In the genomic region with DNA sequence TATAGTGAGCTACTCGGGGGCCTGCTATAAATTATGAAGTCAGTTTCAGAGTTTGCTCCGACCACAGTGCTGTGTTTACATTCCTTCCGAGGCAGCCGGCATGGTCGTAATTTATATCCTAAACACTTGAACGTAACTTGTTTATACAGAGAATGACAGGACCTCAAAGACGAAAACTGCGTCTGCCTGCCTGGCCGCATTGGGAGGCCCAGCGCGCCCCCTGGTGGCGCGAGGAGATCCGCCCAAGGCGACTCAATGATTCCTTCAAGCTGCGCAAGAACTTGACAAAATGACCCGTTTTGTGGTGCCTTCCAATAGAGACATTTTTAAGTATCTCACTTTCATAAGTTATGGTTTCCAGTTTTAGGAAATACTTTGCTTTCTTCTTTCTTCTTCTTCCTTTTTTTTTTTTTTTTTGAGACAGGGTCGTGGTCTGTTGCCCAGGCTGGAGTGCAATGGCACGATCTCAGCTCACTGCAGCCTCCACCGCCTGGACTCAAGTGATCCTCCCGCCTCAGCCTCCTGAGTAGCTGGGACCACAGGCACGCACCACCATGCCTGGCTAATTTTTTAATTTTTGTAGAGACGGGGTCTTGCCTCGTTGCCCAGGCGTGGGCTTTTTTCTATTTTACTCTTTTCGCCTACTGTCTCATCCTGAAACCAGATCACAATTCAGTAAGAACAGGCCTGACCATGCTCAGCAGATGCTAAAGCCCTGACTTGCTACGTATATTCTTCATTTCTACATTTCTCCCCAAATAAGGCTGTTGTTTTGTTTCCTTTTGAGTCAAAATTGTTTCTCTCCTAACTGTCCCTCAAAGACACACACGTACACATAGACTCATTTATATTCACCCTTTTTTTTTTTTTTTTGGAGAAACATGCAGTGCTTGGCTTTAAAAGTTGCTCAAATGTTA, we compare ENCODE assay signal across 1 cellular context.
TF ChIP-seq lines count a peak whose summit lies in the region.

No MANE protein-coding gene starts in this region.

TF ChIP-seq in GM12878, 131 proteins besides CTCF, POLR2A, EP300 and RAD21 (continued from another document and continues in another):
- TF ChIP-seq, protein P1, sequence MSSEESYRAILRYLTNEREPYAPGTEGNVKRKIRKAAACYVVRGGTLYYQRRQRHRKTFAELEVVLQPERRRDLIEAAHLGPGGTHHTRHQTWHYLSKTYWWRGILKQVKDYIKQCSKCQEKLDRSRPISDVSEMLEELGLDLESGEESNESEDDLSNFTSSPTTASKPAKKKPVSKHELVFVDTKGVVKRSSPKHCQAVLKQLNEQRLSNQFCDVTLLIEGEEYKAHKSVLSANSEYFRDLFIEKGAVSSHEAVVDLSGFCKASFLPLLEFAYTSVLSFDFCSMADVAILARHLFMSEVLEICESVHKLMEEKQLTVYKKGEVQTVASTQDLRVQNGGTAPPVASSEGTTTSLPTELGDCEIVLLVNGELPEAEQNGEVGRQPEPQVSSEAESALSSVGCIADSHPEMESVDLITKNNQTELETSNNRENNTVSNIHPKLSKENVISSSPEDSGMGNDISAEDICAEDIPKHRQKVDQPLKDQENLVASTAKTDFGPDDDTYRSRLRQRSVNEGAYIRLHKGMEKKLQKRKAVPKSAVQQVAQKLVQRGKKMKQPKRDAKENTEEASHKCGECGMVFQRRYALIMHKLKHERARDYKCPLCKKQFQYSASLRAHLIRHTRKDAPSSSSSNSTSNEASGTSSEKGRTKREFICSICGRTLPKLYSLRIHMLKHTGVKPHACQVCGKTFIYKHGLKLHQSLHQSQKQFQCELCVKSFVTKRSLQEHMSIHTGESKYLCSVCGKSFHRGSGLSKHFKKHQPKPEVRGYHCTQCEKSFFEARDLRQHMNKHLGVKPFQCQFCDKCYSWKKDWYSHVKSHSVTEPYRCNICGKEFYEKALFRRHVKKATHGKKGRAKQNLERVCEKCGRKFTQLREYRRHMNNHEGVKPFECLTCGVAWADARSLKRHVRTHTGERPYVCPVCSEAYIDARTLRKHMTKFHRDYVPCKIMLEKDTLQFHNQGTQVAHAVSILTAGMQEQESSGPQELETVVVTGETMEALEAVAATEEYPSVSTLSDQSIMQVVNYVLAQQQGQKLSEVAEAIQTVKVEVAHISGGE (CRISPR knock-in tag; IDR thresholded peaks at IDR 0.05): no peak
- TF ChIP-seq CBX3 (IDR thresholded peaks at IDR 0.05; ENCODE audit: borderline replicate concordance, low read depth) (no peak), FOXM1 (IDR thresholded peaks at IDR 0.05; ENCODE audit: low read depth, low read length) (peak; percentile 77), NR2F1 (conservative IDR thresholded peaks at IDR 0.05) (no peak), CEBPB (IDR thresholded peaks at IDR 0.05; ENCODE audit: borderline replicate concordance in 1 of 2, low read depth in 2 of 2, low read length in 2 of 2) (no peak), RB1 (IDR thresholded peaks at IDR 0.05; ENCODE audit: borderline replicate concordance) (no peak), WRNIP1 (IDR thresholded peaks at IDR 0.05; ENCODE audit: borderline replicate concordance, low read depth, low read length) (no peak), JUNB (IDR thresholded peaks at IDR 0.05) (peak; percentile 84), ZNF622 (IDR thresholded peaks at IDR 0.05) (no peak), EED (IDR thresholded peaks at IDR 0.05; ENCODE audit: low read depth) (0 out of 2 replicates have a peak, but pooled peaks have one; percentile 43), ZZZ3 (IDR thresholded peaks at IDR 0.05; ENCODE audit: control insufficient read depth, insufficient read length, low read depth) (no peak), RBBP5 (conservative IDR thresholded peaks at IDR 0.05) (no peak), GATAD2B (conservative IDR thresholded peaks at IDR 0.05; ENCODE audit: low read depth) (no peak), STAT1 (conservative IDR thresholded peaks at IDR 0.05) (no peak), PAX5 (IDR thresholded peaks at IDR 0.05; ENCODE audit: borderline replicate concordance, low read depth, low read length) (peak; percentile 78; the same call in 1 of the 2 replicates), EZH2 (IDR thresholded peaks at IDR 0.05; ENCODE audit: borderline replicate concordance, control insufficient read depth, low read depth, low read length) (no peak), RELA (IDR thresholded peaks at IDR 0.05; ENCODE audit: borderline replicate concordance, partially characterized antibody) (no peak), ATF7 (IDR thresholded peaks at IDR 0.05; ENCODE audit: low read depth) (peak; percentile 57), HDGF (IDR thresholded peaks at IDR 0.05) (0 out of 2 replicates have a peak, but pooled peaks have one; percentile 30), TCF12 (IDR thresholded peaks at IDR 0.05; ENCODE audit: low read depth, low read length) (peak; percentile 55; the same call in 1 of the 2 replicates), CBFB (IDR thresholded peaks at IDR 0.05; ENCODE audit: low read depth) (peak; percentile 55; the same call in 1 of the 2 replicates), BCL11A (IDR thresholded peaks at IDR 0.05; ENCODE audit: low read depth, low read length) (peak; percentile 58)
- TF ChIP-seq, protein P2, sequence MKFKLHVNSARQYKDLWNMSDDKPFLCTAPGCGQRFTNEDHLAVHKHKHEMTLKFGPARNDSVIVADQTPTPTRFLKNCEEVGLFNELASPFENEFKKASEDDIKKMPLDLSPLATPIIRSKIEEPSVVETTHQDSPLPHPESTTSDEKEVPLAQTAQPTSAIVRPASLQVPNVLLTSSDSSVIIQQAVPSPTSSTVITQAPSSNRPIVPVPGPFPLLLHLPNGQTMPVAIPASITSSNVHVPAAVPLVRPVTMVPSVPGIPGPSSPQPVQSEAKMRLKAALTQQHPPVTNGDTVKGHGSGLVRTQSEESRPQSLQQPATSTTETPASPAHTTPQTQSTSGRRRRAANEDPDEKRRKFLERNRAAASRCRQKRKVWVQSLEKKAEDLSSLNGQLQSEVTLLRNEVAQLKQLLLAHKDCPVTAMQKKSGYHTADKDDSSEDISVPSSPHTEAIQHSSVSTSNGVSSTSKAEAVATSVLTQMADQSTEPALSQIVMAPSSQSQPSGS (IDR thresholded peaks at IDR 0.05; ENCODE audit: low read length): peak; percentile 48; the same call in 1 of the 2 replicates
- TF ChIP-seq, protein P3, sequence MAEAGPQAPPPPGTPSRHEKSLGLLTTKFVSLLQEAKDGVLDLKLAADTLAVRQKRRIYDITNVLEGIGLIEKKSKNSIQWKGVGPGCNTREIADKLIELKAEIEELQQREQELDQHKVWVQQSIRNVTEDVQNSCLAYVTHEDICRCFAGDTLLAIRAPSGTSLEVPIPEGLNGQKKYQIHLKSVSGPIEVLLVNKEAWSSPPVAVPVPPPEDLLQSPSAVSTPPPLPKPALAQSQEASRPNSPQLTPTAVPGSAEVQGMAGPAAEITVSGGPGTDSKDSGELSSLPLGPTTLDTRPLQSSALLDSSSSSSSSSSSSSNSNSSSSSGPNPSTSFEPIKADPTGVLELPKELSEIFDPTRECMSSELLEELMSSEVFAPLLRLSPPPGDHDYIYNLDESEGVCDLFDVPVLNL (IDR thresholded peaks at IDR 0.05; ENCODE audit: low read depth, low read length): no peak
- TF ChIP-seq, protein P4, sequence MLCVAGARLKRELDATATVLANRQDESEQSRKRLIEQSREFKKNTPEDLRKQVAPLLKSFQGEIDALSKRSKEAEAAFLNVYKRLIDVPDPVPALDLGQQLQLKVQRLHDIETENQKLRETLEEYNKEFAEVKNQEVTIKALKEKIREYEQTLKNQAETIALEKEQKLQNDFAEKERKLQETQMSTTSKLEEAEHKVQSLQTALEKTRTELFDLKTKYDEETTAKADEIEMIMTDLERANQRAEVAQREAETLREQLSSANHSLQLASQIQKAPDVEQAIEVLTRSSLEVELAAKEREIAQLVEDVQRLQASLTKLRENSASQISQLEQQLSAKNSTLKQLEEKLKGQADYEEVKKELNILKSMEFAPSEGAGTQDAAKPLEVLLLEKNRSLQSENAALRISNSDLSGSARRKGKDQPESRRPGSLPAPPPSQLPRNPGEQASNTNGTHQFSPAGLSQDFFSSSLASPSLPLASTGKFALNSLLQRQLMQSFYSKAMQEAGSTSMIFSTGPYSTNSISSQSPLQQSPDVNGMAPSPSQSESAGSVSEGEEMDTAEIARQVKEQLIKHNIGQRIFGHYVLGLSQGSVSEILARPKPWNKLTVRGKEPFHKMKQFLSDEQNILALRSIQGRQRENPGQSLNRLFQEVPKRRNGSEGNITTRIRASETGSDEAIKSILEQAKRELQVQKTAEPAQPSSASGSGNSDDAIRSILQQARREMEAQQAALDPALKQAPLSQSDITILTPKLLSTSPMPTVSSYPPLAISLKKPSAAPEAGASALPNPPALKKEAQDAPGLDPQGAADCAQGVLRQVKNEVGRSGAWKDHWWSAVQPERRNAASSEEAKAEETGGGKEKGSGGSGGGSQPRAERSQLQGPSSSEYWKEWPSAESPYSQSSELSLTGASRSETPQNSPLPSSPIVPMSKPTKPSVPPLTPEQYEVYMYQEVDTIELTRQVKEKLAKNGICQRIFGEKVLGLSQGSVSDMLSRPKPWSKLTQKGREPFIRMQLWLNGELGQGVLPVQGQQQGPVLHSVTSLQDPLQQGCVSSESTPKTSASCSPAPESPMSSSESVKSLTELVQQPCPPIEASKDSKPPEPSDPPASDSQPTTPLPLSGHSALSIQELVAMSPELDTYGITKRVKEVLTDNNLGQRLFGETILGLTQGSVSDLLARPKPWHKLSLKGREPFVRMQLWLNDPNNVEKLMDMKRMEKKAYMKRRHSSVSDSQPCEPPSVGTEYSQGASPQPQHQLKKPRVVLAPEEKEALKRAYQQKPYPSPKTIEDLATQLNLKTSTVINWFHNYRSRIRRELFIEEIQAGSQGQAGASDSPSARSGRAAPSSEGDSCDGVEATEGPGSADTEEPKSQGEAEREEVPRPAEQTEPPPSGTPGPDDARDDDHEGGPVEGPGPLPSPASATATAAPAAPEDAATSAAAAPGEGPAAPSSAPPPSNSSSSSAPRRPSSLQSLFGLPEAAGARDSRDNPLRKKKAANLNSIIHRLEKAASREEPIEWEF (IDR thresholded peaks at IDR 0.05; ENCODE audit: insufficient replicate concordance, low read depth, low read length): no peak
- TF ChIP-seq, protein P5, sequence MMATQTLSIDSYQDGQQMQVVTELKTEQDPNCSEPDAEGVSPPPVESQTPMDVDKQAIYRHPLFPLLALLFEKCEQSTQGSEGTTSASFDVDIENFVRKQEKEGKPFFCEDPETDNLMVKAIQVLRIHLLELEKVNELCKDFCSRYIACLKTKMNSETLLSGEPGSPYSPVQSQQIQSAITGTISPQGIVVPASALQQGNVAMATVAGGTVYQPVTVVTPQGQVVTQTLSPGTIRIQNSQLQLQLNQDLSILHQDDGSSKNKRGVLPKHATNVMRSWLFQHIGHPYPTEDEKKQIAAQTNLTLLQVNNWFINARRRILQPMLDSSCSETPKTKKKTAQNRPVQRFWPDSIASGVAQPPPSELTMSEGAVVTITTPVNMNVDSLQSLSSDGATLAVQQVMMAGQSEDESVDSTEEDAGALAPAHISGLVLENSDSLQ (IDR thresholded peaks at IDR 0.05): peak; percentile 90
- TF ChIP-seq, protein P6, sequence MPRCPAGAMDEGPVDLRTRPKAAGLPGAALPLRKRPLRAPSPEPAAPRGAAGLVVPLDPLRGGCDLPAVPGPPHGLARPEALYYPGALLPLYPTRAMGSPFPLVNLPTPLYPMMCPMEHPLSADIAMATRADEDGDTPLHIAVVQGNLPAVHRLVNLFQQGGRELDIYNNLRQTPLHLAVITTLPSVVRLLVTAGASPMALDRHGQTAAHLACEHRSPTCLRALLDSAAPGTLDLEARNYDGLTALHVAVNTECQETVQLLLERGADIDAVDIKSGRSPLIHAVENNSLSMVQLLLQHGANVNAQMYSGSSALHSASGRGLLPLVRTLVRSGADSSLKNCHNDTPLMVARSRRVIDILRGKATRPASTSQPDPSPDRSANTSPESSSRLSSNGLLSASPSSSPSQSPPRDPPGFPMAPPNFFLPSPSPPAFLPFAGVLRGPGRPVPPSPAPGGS (IDR thresholded peaks at IDR 0.05; ENCODE audit: borderline replicate concordance, insufficient read depth, low read depth, low read length, poor library complexity, severe bottlenecking): no peak
- TF ChIP-seq, protein P7, sequence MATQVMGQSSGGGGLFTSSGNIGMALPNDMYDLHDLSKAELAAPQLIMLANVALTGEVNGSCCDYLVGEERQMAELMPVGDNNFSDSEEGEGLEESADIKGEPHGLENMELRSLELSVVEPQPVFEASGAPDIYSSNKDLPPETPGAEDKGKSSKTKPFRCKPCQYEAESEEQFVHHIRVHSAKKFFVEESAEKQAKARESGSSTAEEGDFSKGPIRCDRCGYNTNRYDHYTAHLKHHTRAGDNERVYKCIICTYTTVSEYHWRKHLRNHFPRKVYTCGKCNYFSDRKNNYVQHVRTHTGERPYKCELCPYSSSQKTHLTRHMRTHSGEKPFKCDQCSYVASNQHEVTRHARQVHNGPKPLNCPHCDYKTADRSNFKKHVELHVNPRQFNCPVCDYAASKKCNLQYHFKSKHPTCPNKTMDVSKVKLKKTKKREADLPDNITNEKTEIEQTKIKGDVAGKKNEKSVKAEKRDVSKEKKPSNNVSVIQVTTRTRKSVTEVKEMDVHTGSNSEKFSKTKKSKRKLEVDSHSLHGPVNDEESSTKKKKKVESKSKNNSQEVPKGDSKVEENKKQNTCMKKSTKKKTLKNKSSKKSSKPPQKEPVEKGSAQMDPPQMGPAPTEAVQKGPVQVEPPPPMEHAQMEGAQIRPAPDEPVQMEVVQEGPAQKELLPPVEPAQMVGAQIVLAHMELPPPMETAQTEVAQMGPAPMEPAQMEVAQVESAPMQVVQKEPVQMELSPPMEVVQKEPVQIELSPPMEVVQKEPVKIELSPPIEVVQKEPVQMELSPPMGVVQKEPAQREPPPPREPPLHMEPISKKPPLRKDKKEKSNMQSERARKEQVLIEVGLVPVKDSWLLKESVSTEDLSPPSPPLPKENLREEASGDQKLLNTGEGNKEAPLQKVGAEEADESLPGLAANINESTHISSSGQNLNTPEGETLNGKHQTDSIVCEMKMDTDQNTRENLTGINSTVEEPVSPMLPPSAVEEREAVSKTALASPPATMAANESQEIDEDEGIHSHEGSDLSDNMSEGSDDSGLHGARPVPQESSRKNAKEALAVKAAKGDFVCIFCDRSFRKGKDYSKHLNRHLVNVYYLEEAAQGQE (IDR thresholded peaks at IDR 0.05; ENCODE audit: low read depth, low read length): no peak
- TF ChIP-seq, protein P8, sequence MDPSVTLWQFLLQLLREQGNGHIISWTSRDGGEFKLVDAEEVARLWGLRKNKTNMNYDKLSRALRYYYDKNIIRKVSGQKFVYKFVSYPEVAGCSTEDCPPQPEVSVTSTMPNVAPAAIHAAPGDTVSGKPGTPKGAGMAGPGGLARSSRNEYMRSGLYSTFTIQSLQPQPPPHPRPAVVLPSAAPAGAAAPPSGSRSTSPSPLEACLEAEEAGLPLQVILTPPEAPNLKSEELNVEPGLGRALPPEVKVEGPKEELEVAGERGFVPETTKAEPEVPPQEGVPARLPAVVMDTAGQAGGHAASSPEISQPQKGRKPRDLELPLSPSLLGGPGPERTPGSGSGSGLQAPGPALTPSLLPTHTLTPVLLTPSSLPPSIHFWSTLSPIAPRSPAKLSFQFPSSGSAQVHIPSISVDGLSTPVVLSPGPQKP (IDR thresholded peaks at IDR 0.05; ENCODE audit: low read depth, low read length): no peak
